In the genomic region with DNA sequence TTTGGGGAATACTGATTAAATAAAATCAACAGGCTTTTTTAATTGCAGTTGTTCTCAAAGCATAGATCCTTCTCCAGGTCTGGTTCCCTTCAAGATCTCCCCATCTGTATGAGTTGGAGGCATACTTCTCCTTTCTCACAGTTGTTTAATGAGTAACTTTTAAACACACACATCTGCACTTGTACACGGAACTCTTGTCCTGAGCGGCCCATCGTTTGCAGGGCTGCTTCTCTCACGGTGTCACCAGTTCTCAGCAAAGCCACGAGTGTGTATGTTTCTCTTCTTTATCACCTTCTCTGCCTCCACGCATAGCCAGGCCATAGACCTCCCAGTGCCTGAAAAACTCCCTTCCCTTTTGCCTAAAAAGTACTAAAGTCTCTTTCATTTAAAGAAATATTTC, we compare ENCODE assay signal across 16 cellular contexts.
DNase-seq lines count a peak whose midpoint lies in the region; ATAC-seq and TF ChIP-seq lines count a peak whose summit lies in the region.
"Had no signal": no experiment of that assay in that cellular context is flagged by ENCODE, and none has a peak within 500 bp of the region (broad histone marks: within the 10 kb centered on the region; RNA-seq: fewer than 3 reads in every experiment).

No MANE protein-coding gene starts in this region.

- H3K27me3 ChIP-seq in Caco-2 (replicated peaks; ENCODE audit: control insufficient read depth, insufficient read depth, low read length) (no peaks in the 10 kb centered on the region), hepatocyte (no peaks in the 10 kb centered on the region), testis (no peaks in the 10 kb centered on the region)
- H3K27me3 ChIP-seq: esophagus muscularis mucosa had no signal

- H3K4me1 ChIP-seq in Caco-2 (peaks cover 61% of the 10 kb centered on the region), hepatocyte (ENCODE audit: insufficient read depth) (peaks cover 27% of the 10 kb centered on the region), testis (no peaks in the 10 kb centered on the region)

- H3K4me3 ChIP-seq in Caco-2 (ENCODE audit: low read depth, low read length) (no peak overlapping the region), hepatocyte (no peak overlapping the region), testis (no peak overlapping the region)
- H3K4me3 ChIP-seq: esophagus muscularis mucosa had no signal

- peaks cover 68% of the 10 kb centered on the region for H3K4me1 Mint-ChIP-seq in Caco-2 (ENCODE audit: low read depth, unreplicated experiment)

- TF ChIP-seq POLR2A in testis (IDR thresholded peaks at IDR 0.05): no peak

- H3K9me2 ChIP-seq in hepatocyte (replicated peaks; ENCODE audit: insufficient read depth): no peaks in the 10 kb centered on the region

- ATAC-seq in GM21381 (IDR thresholded peaks at IDR 0.05; ENCODE audit: unreplicated experiment): peak; percentile 86
- peak; percentile 68 for ATAC-seq in HG03095 (IDR thresholded peaks at IDR 0.05; ENCODE audit: unreplicated experiment)

- H4K20me1 ChIP-seq in hepatocyte (ENCODE audit: insufficient read depth, poor library complexity, severe bottlenecking): no peaks in the 10 kb centered on the region

- no peaks in the 10 kb centered on the region for H3K36me3 Mint-ChIP-seq in Caco-2 (ENCODE audit: insufficient read depth, unreplicated experiment)
- H3K36me3 Mint-ChIP-seq: brain, IgD-negative memory B cell had no signal

- H3K27me3 Mint-ChIP-seq in Caco-2 (ENCODE audit: insufficient read depth, unreplicated experiment): no peaks in the 10 kb centered on the region
- H3K27me3 Mint-ChIP-seq: brain had no signal

- H3K79me2 ChIP-seq in hepatocyte: no peaks in the 10 kb centered on the region

- WGBS in hepatocyte (ENCODE audit: low lambda C conversion rate, missing lambda C conversion rate): 40% methylated on average over 6 of the region's 6 CpGs
- 86 to 91% methylated on average over 6 of the region's 6 CpGs for WGBS in testis, 2 donors

- intact Hi-C loops in Caco-2 (cut with micrococcal nuclease; ENCODE audit: unreplicated experiment): no loop called here
- intact Hi-C loops in testis (cut with DNase I; ENCODE audit: low total_unique reads): no loop called here

- no peaks in the 10 kb centered on the region for H3K9me3 Mint-ChIP-seq in Caco-2 (ENCODE audit: unreplicated experiment)
- H3K9me3 Mint-ChIP-seq: IgD-negative memory B cell had no signal

- no TSS peak for BruUV-seq in Caco-2 (replicated peaks; lab: Mats Ljungman, UMichigan)

- peak overlapping the region; percentile 79 for H3K27ac Mint-ChIP-seq in Caco-2 (ENCODE audit: unreplicated experiment)

- peak overlapping the region; percentile 60 for H3K4me3 Mint-ChIP-seq in Caco-2 (ENCODE audit: unreplicated experiment)
- H3K4me3 Mint-ChIP-seq: brain, IgD-negative memory B cell had no signal

- peak overlapping the region; percentile 66 for H3K27ac ChIP-seq in hepatocyte
- no peak overlapping the region for H3K27ac ChIP-seq in testis
- H3K27ac ChIP-seq: esophagus muscularis mucosa, WERI-Rb-1 had no signal

- CTCF ChIA-PET in Caco-2 (lab: Charles Lee): no interaction called here

- peak; percentile 32 to 41 for DNase-seq in Caco-2
- DNase-seq in hepatocyte (ENCODE audit: low spot score): peak; percentile 45
- DNase-seq in NCI-H226: no peak
- no peak for DNase-seq in NCI-H345 (lab: John Stamatoyannopoulos, UW)
- no peak for DNase-seq in testis
- no peak for DNase-seq in MV-4-11 (lab: John Stamatoyannopoulos, UW)
- DNase-seq: activated T-cell treated with anti-CD3 and anti-CD28 coated beads, Interleukin-2, amount 50 U/mL, for 48 hours; occipital lobe; RPMI8226; substantia nigra; WERI-Rb-1 had no signal

- no peaks in the 10 kb centered on the region for H3K9me3 ChIP-seq in Caco-2
- H3K9me3 ChIP-seq in hepatocyte (ENCODE audit: low read depth): no peaks in the 10 kb centered on the region
- no peaks in the 10 kb centered on the region for H3K9me3 ChIP-seq in testis
- H3K9me3 ChIP-seq: esophagus muscularis mucosa had no signal

- no peak for TF ChIP-seq CTCF in Caco-2 (IDR thresholded peaks at IDR 0.05; ENCODE audit: insufficient read depth in 1 of 2, low read depth in 1 of 2, low read length in 1 of 2, severe bottlenecking in 1 of 2, unreplicated experiment in 1 of 2)
- TF ChIP-seq CTCF in hepatocyte (IDR thresholded peaks at IDR 0.05; ENCODE audit: poor library complexity): no peak
- no peak for TF ChIP-seq CTCF in testis (IDR thresholded peaks at IDR 0.05)

- peak overlapping the region; percentile 41 for H3K4me2 ChIP-seq in hepatocyte

- H3K36me3 ChIP-seq in Caco-2 (ENCODE audit: control insufficient read depth, insufficient read depth, low read length) (no peaks in the 10 kb centered on the region), hepatocyte (replicated peaks; ENCODE audit: insufficient read depth, low read depth) (no peaks in the 10 kb centered on the region), testis (ENCODE audit: low read depth, missing control alignments) (no peaks in the 10 kb centered on the region)
- H3K36me3 ChIP-seq: esophagus muscularis mucosa, WERI-Rb-1 had no signal

- POLR2A ChIA-PET in Caco-2 (lab: Charles Lee): no interaction called here

- peak overlapping the region; percentile 24 for H2AFZ ChIP-seq in hepatocyte

Comparison
In these comparisons a context has a peak if more than half of its experiments do, and no peak if none do; other contexts are left out.
1. DNase-seq: peak in Caco-2 (2 of 2) and hepatocyte (single experiment); none in NCI-H226 (single experiment), NCI-H345 (single experiment), testis (single experiment) and MV-4-11 (single experiment).